In the genomic region with DNA sequence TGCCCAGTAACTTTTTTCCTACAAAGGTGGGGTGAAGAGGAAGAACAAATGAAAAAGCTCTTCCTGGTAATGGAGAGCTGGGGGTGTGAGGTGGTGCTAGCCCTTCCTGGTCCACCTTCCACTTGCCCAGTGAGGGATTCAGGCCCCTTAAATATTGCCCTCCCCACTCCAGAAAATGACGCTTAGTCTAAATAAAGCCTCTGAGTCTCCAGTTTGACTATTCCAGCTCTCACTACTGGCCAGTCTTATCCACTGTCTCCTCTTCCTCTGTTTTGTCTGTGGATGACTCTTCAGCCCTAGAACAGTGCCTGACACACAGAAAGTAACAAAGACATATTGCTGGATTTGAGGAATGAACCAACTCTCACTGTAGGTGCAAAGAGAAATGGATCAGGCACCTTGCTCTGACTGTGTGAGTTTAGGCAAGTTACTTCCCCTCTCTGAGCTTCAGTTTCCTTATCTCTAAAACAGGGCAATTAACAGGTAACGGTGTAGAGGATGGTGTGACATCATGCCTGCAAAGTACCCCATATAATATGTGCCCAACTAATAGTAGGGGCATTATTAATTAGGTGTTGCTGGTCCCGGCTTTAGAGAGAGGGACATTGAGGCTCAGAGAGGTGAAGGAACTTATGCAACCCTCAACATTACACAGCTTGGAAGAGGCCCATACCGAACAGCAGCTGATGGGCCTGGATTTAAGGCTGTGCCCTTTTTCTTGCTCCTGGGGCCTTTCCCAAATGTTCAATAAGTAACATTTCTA, we compare ENCODE assay signal across 34 cellular contexts. TPM values are rescaled to one million over a fixed set of nuclear protein-coding genes. Genes with fewer than 3 reads are reported as not detected.
"Had no signal": no experiment of that assay in that cellular context is flagged by ENCODE, and none has a peak within 500 bp of the region (broad histone marks: within the 10 kb centered on the region; RNA-seq: fewer than 3 reads in every experiment).

No MANE protein-coding gene starts in this region.

- FAIRE-seq: bronchial epithelial cell, TTC549 had no signal

- H3K27me3 ChIP-seq: MG63 had no signal

- H3K9me3 ChIP-seq: adrenal gland, MG63, Peyer's patch, SJSA1, SK-N-SH had no signal

- H3K9ac ChIP-seq: SK-N-SH had no signal

- H3K36me3 ChIP-seq: adrenal gland, MG63, Peyer's patch, SJSA1 had no signal

- H3K4me3 ChIP-seq: adrenal gland, MG63, Peyer's patch, SJSA1 had no signal

- DNase-seq: activated B cell treated with CpG ODN at 0.5 μM for 24 hours; activated CD4-positive, alpha-beta memory T cell treated with anti-CD3 and anti-CD28 coated beads for 36 hours; activated CD4-positive, alpha-beta T cell treated with anti-CD3 and anti-CD28 coated beads for 4 hours; activated CD4-positive, alpha-beta T cell treated with anti-CD3 and anti-CD28 coated beads, Interleukin-2, amount 50 U/mL, for 1 hour; activated CD4-positive, CD25-positive, alpha-beta regulatory T cell treated with anti-CD3 and anti-CD28 coated beads, Interleukin-2, amount 50 U/mL, for 72 hours; activated CD8-positive, alpha-beta memory T cell treated with anti-CD3 and anti-CD28 coated beads, Interleukin-2, amount 50 U/mL, for 4 hours; activated gamma-delta T cell treated with Interleukin-2 at 50 U/mL for 16 hours; activated naive CD4-positive, alpha-beta T cell treated with anti-CD3 and anti-CD28 coated beads for 36 hours; activated T-cell treated with anti-CD3 and anti-CD28 coated beads for 4 hours; activated T-cell treated with anti-CD3 and anti-CD28 coated beads, Interleukin-2, amount 50 U/mL, for 4 hours; adrenal gland; anterior cingulate cortex; caudate nucleus; Kasumi-1; KG1; MG63; NCI-H1048; NCI-H1105 treated with DMSO at 0.1 percent for 48 hours; NCI-H1436; NCI-H1694; NCI-H1930; NCI-H2081 treated with DMSO at 0.1 percent for 48 hours; NCI-H345; NCI-H524 treated with DMSO at 0.1 percent for 48 hours; NK-92 treated with Interleukin-12 subunit alpha and Interleukin-12 subunit beta, amount 100 ng/mL, for 24 hours; PC-3; Peyer's patch; RPMI8226; SHP77 treated with DMSO at 0.1 percent for 48 hours; SK-N-SH had no signal

- H3K4me2 ChIP-seq: SK-N-SH had no signal

- H3K27ac ChIP-seq: adrenal gland, Peyer's patch, SJSA1 had no signal

RNA-seq across cellular contexts. Expression of a gene that starts 21.3 kb away (rescaled TPM):
- total RNA-seq: activated T-helper 1 cell treated with anti-CD3 and anti-CD28 coated beads, Interleukin-12 subunit alpha, Interleukin-12 subunit beta, Interleukin-2, Interleukin-4 antibody, amounts not matched to agents 30 ng/mL and 10 ng/mL and 1 ng/mL, durations not matched to agents 14 hours and 24 hours and 36 hours; SJSA1 had no signal

RNA-seq across cellular contexts. Expression of a gene that starts 35.5 kb away (rescaled TPM):
- total RNA-seq: PC-3 had no signal

RNA-seq across cellular contexts. Expression of a gene that starts 44.2 kb away (rescaled TPM):
- total RNA-seq: PC-3 had no signal

RNA-seq across cellular contexts. Expression of a gene that starts 45.6 kb away (rescaled TPM):
- total RNA-seq: activated B cell treated with CpG ODN at 0.5 μM for 24 hours; activated CD4-positive, alpha-beta memory T cell treated with anti-CD3 and anti-CD28 coated beads for 36 hours; activated naive CD4-positive, alpha-beta T cell treated with anti-CD3 and anti-CD28 coated beads for 36 hours; activated T-helper 1 cell treated with anti-CD3 and anti-CD28 coated beads, Interleukin-12 subunit alpha, Interleukin-12 subunit beta, Interleukin-2, Interleukin-4 antibody, amounts not matched to agents 30 ng/mL and 10 ng/mL and 1 ng/mL, durations not matched to agents 14 hours and 24 hours and 36 hours; bronchial epithelial cell; PC-3; Peyer's patch; SJSA1 had no signal
